In the genomic region with DNA sequence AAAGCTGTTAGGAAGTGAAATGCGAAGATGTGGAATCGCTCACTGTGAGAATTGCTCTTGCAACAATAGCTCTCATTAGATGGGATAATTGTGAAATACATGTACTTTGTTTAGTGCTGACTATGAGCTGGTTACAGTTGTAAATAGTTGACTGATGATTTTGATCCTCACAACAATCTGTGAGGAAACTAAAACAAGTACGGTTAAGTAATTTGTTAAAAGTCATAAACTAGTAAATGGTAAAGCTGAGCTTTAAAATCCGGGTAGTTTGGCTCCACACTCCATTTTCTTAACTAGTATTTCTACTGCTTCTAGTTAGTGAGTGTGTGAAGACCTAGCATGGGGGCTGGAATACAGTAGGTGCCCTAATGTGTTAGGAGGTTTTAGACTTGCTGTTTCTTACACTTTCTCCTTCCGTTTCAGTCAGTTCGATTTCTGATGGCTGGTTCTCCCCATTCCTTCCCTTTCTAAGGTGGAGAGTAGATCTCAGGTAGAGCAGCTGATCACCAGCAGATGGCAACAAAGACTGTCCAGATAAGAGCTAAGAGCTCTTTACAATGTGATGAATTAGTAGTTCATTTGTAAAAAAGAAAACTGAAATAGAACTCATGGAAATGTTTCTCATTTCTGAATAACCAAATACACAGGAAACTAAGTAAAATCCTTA, we compare ENCODE assay signal across 8 cellular contexts. TPM values are rescaled to one million over a fixed set of nuclear protein-coding genes. Genes with fewer than 3 reads are reported as not detected.
DNase-seq lines count a peak whose midpoint lies in the region; ATAC-seq lines count a peak whose summit lies in the region.

No MANE protein-coding gene starts in this region.

- no peak overlapping the region for H3K27ac Mint-ChIP-seq in activated CD8-positive, alpha-beta T cell treated with anti-CD3 and anti-CD28 coated beads, Interleukin-2, amount 10 ng/mL, durations not matched to agents 7 days and 5 days

- intact Hi-C loops in left ventricle myocardium superior (cut with micrococcal nuclease) = loop anchor here (5.0 to 10.0 kb wide), 2 partner anchors 166 to 366 kb away; a partner anchor contains a TSS

- no peaks in the 10 kb centered on the region for H3K36me3 Mint-ChIP-seq in activated T-cell treated with anti-CD3 and anti-CD28 coated beads, Interleukin-2, amount 50 U/mL, for 4 hours (ENCODE audit: insufficient read depth)
- peaks cover 7% of the 10 kb centered on the region for H3K36me3 Mint-ChIP-seq in activated CD8-positive, alpha-beta T cell treated with anti-CD3 and anti-CD28 coated beads, Interleukin-2, amount 10 ng/mL, durations not matched to agents 7 days and 5 days (ENCODE audit: low read depth)

- no peak overlapping the region for H3K4me3 Mint-ChIP-seq in activated T-cell treated with anti-CD3 and anti-CD28 coated beads, Interleukin-2, amount 50 U/mL, for 4 hours
- no peak overlapping the region for H3K4me3 Mint-ChIP-seq in activated CD8-positive, alpha-beta T cell treated with anti-CD3 and anti-CD28 coated beads, Interleukin-2, amount 10 ng/mL, durations not matched to agents 7 days and 5 days

- no peaks in the 10 kb centered on the region for H3K9me3 Mint-ChIP-seq in activated T-cell treated with anti-CD3 and anti-CD28 coated beads, Interleukin-2, amount 50 U/mL, for 4 hours
- H3K9me3 Mint-ChIP-seq in activated CD8-positive, alpha-beta T cell treated with anti-CD3 and anti-CD28 coated beads, Interleukin-2, amount 10 ng/mL, durations not matched to agents 7 days and 5 days (ENCODE audit: insufficient read depth) = no peaks in the 10 kb centered on the region

- POLR2A ChIA-PET in activated CD8-positive, alpha-beta T cell treated with anti-CD3 and anti-CD28 coated beads, Interleukin-2, amount 10 ng/mL, durations not matched to agents 7 days and 5 days (lab: Charles Lee) = interaction anchor here (0.6 to 1.1 kb wide), 3 partner anchors 166 to 612 kb away, joined by 3 to 5 read pairs (median 3); no protein-coding TSS in a partner anchor

- H3K27me3 Mint-ChIP-seq in activated T-cell treated with anti-CD3 and anti-CD28 coated beads, Interleukin-2, amount 50 U/mL, for 4 hours (ENCODE audit: low read depth) = no peaks in the 10 kb centered on the region
- no peaks in the 10 kb centered on the region for H3K27me3 Mint-ChIP-seq in activated CD8-positive, alpha-beta T cell treated with anti-CD3 and anti-CD28 coated beads, Interleukin-2, amount 10 ng/mL, durations not matched to agents 7 days and 5 days (ENCODE audit: low read depth)

- CTCF ChIA-PET in activated CD8-positive, alpha-beta T cell treated with anti-CD3 and anti-CD28 coated beads, Interleukin-2, amount 10 ng/mL, durations not matched to agents 7 days and 5 days (lab: Charles Lee) = interaction anchor here (0.7 to 7.5 kb wide), 120 partner anchors 8 to 1702 kb away, joined by 3 to 196 read pairs (median 5); a partner anchor contains a TSS

- no peak for ATAC-seq in activated T-cell treated with anti-CD3 and anti-CD28 coated beads, Interleukin-2, amount 50 U/mL, for 4 hours
- peak; percentile 25 for ATAC-seq in HG02678 (IDR thresholded peaks at IDR 0.05; ENCODE audit: unreplicated experiment)
- ATAC-seq in activated CD8-positive, alpha-beta T cell treated with anti-CD3 and anti-CD28 coated beads, Interleukin-2, amount 10 ng/mL, durations not matched to agents 7 days and 5 days = no peak
- peak; percentile 50 for ATAC-seq in left ventricle myocardium superior
- ATAC-seq in HG03378 (IDR thresholded peaks at IDR 0.05; ENCODE audit: unreplicated experiment) = no peak

- H3K4me1 Mint-ChIP-seq in activated T-cell treated with anti-CD3 and anti-CD28 coated beads, Interleukin-2, amount 50 U/mL, for 4 hours (ENCODE audit: low read depth) = peaks cover 35% of the 10 kb centered on the region
- peaks cover 51% of the 10 kb centered on the region for H3K4me1 Mint-ChIP-seq in activated CD8-positive, alpha-beta T cell treated with anti-CD3 and anti-CD28 coated beads, Interleukin-2, amount 10 ng/mL, durations not matched to agents 7 days and 5 days (ENCODE audit: low read depth)

- DNase-seq in activated T-cell treated with anti-CD3 and anti-CD28 coated beads, Interleukin-2, amount 50 U/mL, for 4 hours = peak; percentile 18
- no peak for DNase-seq in activated T-cell treated with anti-CD3 and anti-CD28 coated beads, Interleukin-2, amount 50 U/mL, for 1 hour
- DNase-seq in NCI-H345 (lab: John Stamatoyannopoulos, UW) (peak; percentile 81), left ventricle myocardium superior (no peak)
- peak; percentile 63 for DNase-seq in activated CD8-positive, alpha-beta T cell treated with anti-CD3 and anti-CD28 coated beads, Interleukin-2, amount 10 ng/mL, durations not matched to agents 7 days and 5 days
- peak; percentile 36 for DNase-seq in stimulated activated CD4-positive, alpha-beta T cell treated with anti-CD3 and anti-CD28 coated beads, Interleukin-2, amount 100 ng/mL, for 4 hours (ENCODE audit: low read depth)

RNA-seq across cellular contexts. Expression of a gene that starts 16.3 kb away (rescaled TPM):
- 1 to 10 TPM; 3.3 to 5.3 (median 4.1) TPM for total RNA-seq in activated T-cell treated with anti-CD3 and anti-CD28 coated beads, Interleukin-2, amount 50 U/mL, for 4 hours
- total RNA-seq in activated CD8-positive, alpha-beta T cell treated with anti-CD3 and anti-CD28 coated beads, Interleukin-2, amount 10 ng/mL, durations not matched to agents 7 days and 5 days = 10 to 100 TPM; 14.4 to 18.8 TPM
- total RNA-seq in left ventricle myocardium superior = 6.2 TPM

Comparison
In these comparisons a context has a peak if more than half of its experiments do, and no peak if none do; other contexts are left out.
1. DNase-seq: peak in activated T-cell treated with anti-CD3 and anti-CD28 coated beads, Interleukin-2, amount 50 U/mL, for 4 hours (single experiment), NCI-H345 (single experiment), activated CD8-positive, alpha-beta T cell treated with anti-CD3 and anti-CD28 coated beads, Interleukin-2, amount 10 ng/mL, durations not matched to agents 7 days and 5 days (single experiment) and stimulated activated CD4-positive, alpha-beta T cell treated with anti-CD3 and anti-CD28 coated beads, Interleukin-2, amount 100 ng/mL, for 4 hours (single experiment); none in activated T-cell treated with anti-CD3 and anti-CD28 coated beads, Interleukin-2, amount 50 U/mL, for 1 hour (single experiment) and left ventricle myocardium superior (single experiment).
2. ATAC-seq: peak in HG02678 (single experiment) and left ventricle myocardium superior (single experiment); none in activated T-cell treated with anti-CD3 and anti-CD28 coated beads, Interleukin-2, amount 50 U/mL, for 4 hours (0 of 2), activated CD8-positive, alpha-beta T cell treated with anti-CD3 and anti-CD28 coated beads, Interleukin-2, amount 10 ng/mL, durations not matched to agents 7 days and 5 days (single experiment) and HG03378 (single experiment).